In genomic region chr1:52158218-52158617, GRCh38 we compare ENCODE assay signal across 24 cellular contexts.
"Had no signal": no experiment of that assay in that cellular context is flagged by ENCODE, and none has a peak within 500 bp of the region (broad histone marks: within the 10 kb centered on the region; RNA-seq: fewer than 3 reads in every experiment).

No MANE protein-coding gene starts in this region.

- H3K27me3 ChIP-seq: foreskin keratinocyte, gastroesophageal sphincter, heart left ventricle, hepatocyte, neural progenitor cell, right atrium auricular region, testis, tibial artery, upper lobe of right lung, uterus had no signal

- H3K36me3 ChIP-seq: heart left ventricle, neural progenitor cell, right atrium auricular region, tibial artery, upper lobe of right lung, uterus had no signal

- H2AFZ ChIP-seq: hepatocyte, neural progenitor cell, parathyroid adenoma had no signal

- H3K4me1 ChIP-seq: neural progenitor cell, testis, upper lobe of right lung had no signal

- H3K9ac ChIP-seq: neural progenitor cell, parathyroid adenoma had no signal

- H3K9me3 ChIP-seq: gastroesophageal sphincter, heart left ventricle, right atrium auricular region, testis, tibial artery, upper lobe of right lung, uterus had no signal

- H3K4me3 ChIP-seq: gastroesophageal sphincter, heart left ventricle, hepatocyte, lung, neural progenitor cell, right atrium auricular region, testis, tibial artery, upper lobe of right lung, uterus had no signal

- H3K27ac ChIP-seq: foreskin keratinocyte, heart left ventricle, hepatocyte, neural progenitor cell, parathyroid adenoma, testis, tibial artery, upper lobe of right lung, uterus had no signal

- DNase-seq: cerebellar nuclear complex; cortex of kidney; effector memory CD8-positive, alpha-beta T cell; foreskin keratinocyte; heart left ventricle; immature natural killer cell; islet precursor cell; left ventricle myocardium superior; mesenchymal stem cell; midbrain; naive thymus-derived CD4-positive, alpha-beta T cell; stimulated activated CD4-positive, alpha-beta T cell treated with anti-CD3 and anti-CD28 coated beads, Interleukin-4, amount 100 ng/mL, for 4 hours; stimulated activated naive CD8-positive, alpha-beta T cell treated with anti-CD3 and anti-CD28 coated beads, Interleukin-15, Interleukin-2, amounts not matched to agents 100 U/mL and 50 U/mL, for 24 hours; substantia nigra; testis; tibial artery; upper lobe of right lung; uterus had no signal

- H3K4me2 ChIP-seq: hepatocyte, neural progenitor cell had no signal
